Comparison of ENCODE assay signal across 30 cellular contexts in genomic region chrX:25125483-25125882, GRCh38.
"Had no signal": no experiment of that assay in that cellular context is flagged by ENCODE, and none has a peak within 500 bp of the region (broad histone marks: within the 10 kb centered on the region; RNA-seq: fewer than 3 reads in every experiment).

No MANE protein-coding gene starts in this region.

- H3K27ac ChIP-seq: hepatocyte, left lung, neural progenitor cell, neutrophil, ovary, right atrium auricular region, skin epidermis, stomach, testis, thyroid gland, transverse colon, upper lobe of left lung, vagina had no signal

- H3K4me3 Mint-ChIP-seq: mesothelial cell of epicardium; naive B cell; natural killer cell; nephron progenitor cell; neural progenitor cell; stimulated activated naive B cell treated with anti-CD40 and anti-IgM and Interleukin-4, amounts not matched to agents 10 μg/mL and 1 μg/mL and 100 μg/mL, for 72 hours had no signal

- H3K27ac Mint-ChIP-seq: mesothelial cell of epicardium; naive B cell; natural killer cell; nephron progenitor cell; neural progenitor cell; progenitor cell of endocrine pancreas; stimulated activated naive B cell treated with anti-CD40 and anti-IgM and Interleukin-4, amounts not matched to agents 10 μg/mL and 1 μg/mL and 100 μg/mL, for 72 hours had no signal

- H3K4me1 Mint-ChIP-seq: mesothelial cell of epicardium; naive B cell; natural killer cell; nephron progenitor cell; neural progenitor cell; stimulated activated naive B cell treated with anti-CD40 and anti-IgM and Interleukin-4, amounts not matched to agents 10 μg/mL and 1 μg/mL and 100 μg/mL, for 72 hours had no signal

- H3K4me3 ChIP-seq: hepatocyte, left lung, lung, neural progenitor cell, ovary, right atrium auricular region, skin epidermis, stomach, testis, thyroid gland, transverse colon, upper lobe of left lung, vagina had no signal

- H3K36me3 Mint-ChIP-seq: mesothelial cell of epicardium; naive B cell; natural killer cell; stimulated activated naive B cell treated with anti-CD40 and anti-IgM and Interleukin-4, amounts not matched to agents 10 μg/mL and 1 μg/mL and 100 μg/mL, for 72 hours had no signal

- H3K4me1 ChIP-seq: left lung, neural progenitor cell, right atrium auricular region, stomach, testis, thyroid gland, transverse colon, upper lobe of left lung, vagina had no signal

- H3K27me3 ChIP-seq: hepatocyte, left lung, neural progenitor cell, neutrophil, ovary, right atrium auricular region, testis, thyroid gland, transverse colon, upper lobe of left lung, vagina had no signal

- DNase-seq: kidney glomerular epithelial cell; left cardiac atrium; mesendoderm; naive B cell; natural killer cell; nephron progenitor cell; occipital lobe; ovary; stimulated activated CD4-positive, alpha-beta T cell treated with anti-CD3 and anti-CD28 coated beads, Interleukin-12 subunit alpha, Interleukin-12 subunit beta, amount 100 ng/mL, for 4 hours; stimulated activated CD4-positive, alpha-beta T cell treated with anti-CD3 and anti-CD28 coated beads, Interleukin-15, amount 100 ng/mL, for 24 hours; stimulated activated CD4-positive, alpha-beta T cell treated with anti-CD3 and anti-CD28 coated beads, Interleukin-2, amount 100 ng/mL, for 24 hours; stimulated activated CD4-positive, alpha-beta T cell treated with anti-CD3 and anti-CD28 coated beads, Interleukin-4, amount 100 ng/mL, for 1 hour; stimulated activated naive B cell treated with anti-CD40 and anti-IgM and Interleukin-4, amounts not matched to agents 10 μg/mL and 1 μg/mL and 100 μg/mL, for 72 hours; stimulated activated naive CD8-positive, alpha-beta T cell treated with anti-CD3 and anti-CD28 coated beads, Interleukin-15, Interleukin-2, amounts not matched to agents 100 U/mL and 50 U/mL, for 24 hours; stomach; testis; thyroid gland; transverse colon; upper lobe of left lung had no signal

- ATAC-seq: left cardiac atrium; left lung; natural killer cell; sciatic nerve; stimulated activated naive B cell treated with anti-CD40 and anti-IgM and Interleukin-4, amounts not matched to agents 10 μg/mL and 1 μg/mL and 100 μg/mL, for 72 hours; stimulated activated naive CD8-positive, alpha-beta T cell treated with anti-CD3 and anti-CD28 coated beads, Interleukin-15, Interleukin-2, amounts not matched to agents 100 U/mL and 50 U/mL, for 24 hours had no signal

- H3K36me3 ChIP-seq: left lung, neural progenitor cell, neutrophil, ovary, right atrium auricular region, stomach, thyroid gland, transverse colon, upper lobe of left lung, vagina had no signal

- H3K9me3 ChIP-seq: left lung, neutrophil, ovary, right atrium auricular region, testis, thyroid gland, transverse colon, vagina had no signal
